In the genomic region with DNA sequence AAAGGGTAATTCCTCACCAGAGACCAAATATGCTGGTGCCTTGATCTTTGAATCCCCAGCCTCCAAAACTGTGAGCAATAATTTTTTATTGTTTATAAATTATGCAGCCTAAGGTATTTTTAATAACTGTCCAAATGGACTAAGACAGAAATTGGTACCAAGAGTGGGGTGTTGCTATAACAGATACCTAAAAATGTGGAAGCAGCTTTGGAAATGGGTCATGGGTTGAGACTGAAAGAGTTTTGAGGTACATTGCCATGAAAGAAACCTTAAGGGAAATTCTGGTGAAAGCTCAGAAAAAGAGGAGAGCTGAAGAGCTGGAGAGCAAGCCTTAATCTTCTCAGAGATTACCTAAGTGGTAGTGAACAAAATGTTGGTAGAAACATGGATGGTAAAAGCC, we compare ENCODE assay signal across 28 cellular contexts.
"Had no signal": no experiment of that assay in that cellular context is flagged by ENCODE, and none has a peak within 500 bp of the region (broad histone marks: within the 10 kb centered on the region; RNA-seq: fewer than 3 reads in every experiment).

No MANE protein-coding gene starts in this region.

- H3K27ac ChIP-seq: colonic mucosa, coronary artery, dorsolateral prefrontal cortex, epithelial cell of prostate, esophagus muscularis mucosa, esophagus squamous epithelium, foreskin keratinocyte, gastrocnemius medialis, gastroesophageal sphincter, heart left ventricle, heart right ventricle, hepatocyte had no signal

- H3K79me2 ChIP-seq: hepatocyte had no signal

- H3K4me2 ChIP-seq: hepatocyte had no signal

- H3K27ac Mint-ChIP-seq: dendritic cell treated with granulocyte-macrophage colony-stimulating factor and Interleukin-4, amounts not matched to agents 40 ng/mL and 50 ng/mL, for 4 days; effector memory CD8-positive, alpha-beta T cell had no signal

- H3K27me3 ChIP-seq: colonic mucosa, esophagus muscularis mucosa, esophagus squamous epithelium, foreskin keratinocyte, gastrocnemius medialis, gastroesophageal sphincter, heart left ventricle, hepatocyte had no signal

- H2AFZ ChIP-seq: hepatocyte had no signal

- H3K27me3 Mint-ChIP-seq: dendritic cell treated with granulocyte-macrophage colony-stimulating factor and Interleukin-4, amounts not matched to agents 40 ng/mL and 50 ng/mL, for 4 days had no signal

- H3K4me3 ChIP-seq: colonic mucosa, coronary artery, dorsolateral prefrontal cortex, esophagus muscularis mucosa, esophagus squamous epithelium, gastrocnemius medialis, gastroesophageal sphincter, heart left ventricle, heart right ventricle, hepatocyte had no signal

- DNase-seq: colonic mucosa; cortex of kidney; dermis blood vessel endothelial cell; dorsolateral prefrontal cortex; effector CD4-positive, alpha-beta T cell; effector CD8-positive, alpha-beta T cell; effector memory CD4-positive, alpha-beta T cell; effector memory CD8-positive, alpha-beta T cell; erythroblast; esophagus squamous epithelium; foreskin fibroblast; foreskin keratinocyte; gastrocnemius medialis; glutamatergic neuron; head of caudate nucleus; heart left ventricle; heart right ventricle had no signal

- H3K4me3 Mint-ChIP-seq: dendritic cell treated with granulocyte-macrophage colony-stimulating factor and Interleukin-4, amounts not matched to agents 40 ng/mL and 50 ng/mL, for 4 days; effector memory CD8-positive, alpha-beta T cell had no signal

- H3K9me3 ChIP-seq: colonic mucosa had no signal

- H3K4me1 ChIP-seq: colonic mucosa, foreskin keratinocyte, gastrocnemius medialis, gastroesophageal sphincter had no signal

- ATAC-seq: effector memory CD8-positive, alpha-beta T cell; esophagus mucosa; foreskin keratinocyte; gastrocnemius medialis; gastroesophageal sphincter; heart left ventricle; heart right ventricle had no signal

- H3K36me3 ChIP-seq: colonic mucosa, esophagus muscularis mucosa, esophagus squamous epithelium, gastrocnemius medialis, gastroesophageal sphincter, heart left ventricle, heart right ventricle had no signal

- FAIRE-seq: colon, endometrium, endothelial cell of umbilical vein, frontal cortex had no signal
